Comparison of ENCODE assay signal across 19 cellular contexts in the genomic region with DNA sequence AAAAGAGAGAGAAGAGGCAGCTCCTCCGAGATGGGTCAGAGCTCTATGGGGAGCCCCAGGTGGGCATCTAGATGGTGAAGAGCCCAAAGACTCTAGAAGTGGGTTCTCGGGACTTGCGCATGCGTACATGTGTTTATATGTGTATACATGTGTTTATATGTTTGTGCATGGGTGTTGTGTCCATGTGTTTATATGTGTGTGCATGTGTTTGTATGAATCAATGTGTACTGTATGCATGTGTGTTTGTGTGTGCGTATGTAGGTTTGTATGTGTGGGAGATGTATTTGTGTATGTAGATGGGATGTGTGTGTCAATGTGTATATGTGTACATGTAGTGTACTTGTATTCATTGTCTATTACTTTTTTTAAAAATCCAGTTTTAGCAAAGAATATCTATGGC. TPM values are rescaled to one million over a fixed set of nuclear protein-coding genes. Genes with fewer than 3 reads are reported as not detected.
"Had no signal": no experiment of that assay in that cellular context is flagged by ENCODE, and none has a peak within 500 bp of the region (broad histone marks: within the 10 kb centered on the region; RNA-seq: fewer than 3 reads in every experiment).

No MANE protein-coding gene starts in this region.

- H3K27ac Mint-ChIP-seq: activated CD4-positive, alpha-beta memory T cell treated with anti-CD3 and anti-CD28 coated beads for 36 hours; activated CD8-positive, alpha-beta memory T cell treated with anti-CD3 and anti-CD28 coated beads, Interleukin-2, amount 10 ng/mL, durations not matched to agents 7 days and 5 days; activated naive CD4-positive, alpha-beta T cell treated with anti-CD3 and anti-CD28 coated beads, Interleukin-2, amount 10 ng/mL, durations not matched to agents 7 days and 5 days; activated T-helper 2 cell treated with anti-CD3 and anti-CD28 coated beads, Interferon-gamma antibody, Interleukin-2, Interleukin-4, amounts not matched to agents 10 μg/mL and 5 μg/mL and 100 μg/mL, durations not matched to agents 14 hours and 24 hours and 36 hours; neural progenitor cell; T-cell had no signal

- H3K36me3 ChIP-seq: neural progenitor cell, ovary, transverse colon had no signal

- H3K36me3 Mint-ChIP-seq: activated naive CD4-positive, alpha-beta T cell treated with anti-CD3 and anti-CD28 coated beads, Interleukin-2, amount 10 ng/mL, durations not matched to agents 7 days and 5 days; neural progenitor cell had no signal

- H3K4me1 Mint-ChIP-seq: activated naive CD4-positive, alpha-beta T cell treated with anti-CD3 and anti-CD28 coated beads, Interleukin-2, amount 10 ng/mL, durations not matched to agents 7 days and 5 days had no signal

- H3K27ac ChIP-seq: neural progenitor cell, ovary, skin epidermis, transverse colon had no signal

- H2AFZ ChIP-seq: neural progenitor cell had no signal

- H3K9me3 Mint-ChIP-seq: activated CD4-positive, alpha-beta memory T cell treated with anti-CD3 and anti-CD28 coated beads for 36 hours; activated naive CD4-positive, alpha-beta T cell treated with anti-CD3 and anti-CD28 coated beads, Interleukin-2, amount 10 ng/mL, durations not matched to agents 7 days and 5 days; activated T-helper 2 cell treated with anti-CD3 and anti-CD28 coated beads, Interferon-gamma antibody, Interleukin-2, Interleukin-4, amounts not matched to agents 10 μg/mL and 5 μg/mL and 100 μg/mL, durations not matched to agents 14 hours and 24 hours and 36 hours; neural progenitor cell; T-cell had no signal

- H3K9me3 ChIP-seq: ovary, transverse colon had no signal

- DNase-seq: activated CD4-positive, CD25-positive, alpha-beta regulatory T cell treated with anti-CD3 and anti-CD28 coated beads, Interleukin-2, amount 50 U/mL, for 72 hours; activated naive CD4-positive, alpha-beta T cell treated with anti-CD3 and anti-CD28 coated beads, Interleukin-2, amount 10 ng/mL, durations not matched to agents 7 days and 5 days; activated T-cell treated with anti-CD3 and anti-CD28 coated beads, Interleukin-2, amount 50 U/mL, for 1 hour; naive B cell; ovary; stimulated activated CD4-positive, alpha-beta T cell treated with anti-CD3 and anti-CD28 coated beads, Interleukin-4, amount 100 ng/mL, for 4 hours; stimulated activated CD8-positive, alpha-beta memory T cell treated with anti-CD3 and anti-CD28 coated beads, Interleukin-4, amount 100 ng/mL, for 48 hours; stimulated activated naive CD4-positive, alpha-beta T cell treated with Interleukin-2 at 50 U/mL for 16 hours; T-cell; T-helper 9 cell had no signal

- ATAC-seq: T-cell had no signal

- H3K27me3 ChIP-seq: ovary had no signal

- FAIRE-seq: islet of Langerhans had no signal

- H3K9ac ChIP-seq: neural progenitor cell had no signal

- H3K4me2 ChIP-seq: neural progenitor cell had no signal

- H3K4me3 Mint-ChIP-seq: activated CD4-positive, alpha-beta memory T cell treated with anti-CD3 and anti-CD28 coated beads for 36 hours; activated CD8-positive, alpha-beta memory T cell treated with anti-CD3 and anti-CD28 coated beads, Interleukin-2, amount 10 ng/mL, durations not matched to agents 7 days and 5 days; activated naive CD4-positive, alpha-beta T cell treated with anti-CD3 and anti-CD28 coated beads, Interleukin-2, amount 10 ng/mL, durations not matched to agents 7 days and 5 days; naive B cell; neural progenitor cell; T-cell had no signal

- H3K4me3 ChIP-seq: neural progenitor cell, ovary, skin epidermis, transverse colon had no signal

RNA-seq across cellular contexts. Expression of a gene that starts 29.5 kb away (rescaled TPM):
- total RNA-seq: activated CD4-positive, alpha-beta memory T cell treated with anti-CD3 and anti-CD28 coated beads for 36 hours; activated CD8-positive, alpha-beta memory T cell treated with anti-CD3 and anti-CD28 coated beads, Interleukin-2, amount 10 ng/mL, durations not matched to agents 7 days and 5 days; activated T-helper 2 cell treated with anti-CD3 and anti-CD28 coated beads, Interferon-gamma antibody, Interleukin-2, Interleukin-4, amounts not matched to agents 10 μg/mL and 5 μg/mL and 100 μg/mL, durations not matched to agents 14 hours and 24 hours and 36 hours; lung microvascular endothelial cell; mononuclear cell; ovary; T-cell; transverse colon had no signal
- polyA plus RNA-seq: ovary had no signal

RNA-seq across cellular contexts. Expression of a gene that starts 52.9 kb away (rescaled TPM):
- total RNA-seq: lung microvascular endothelial cell had no signal

RNA-seq across cellular contexts. Expression of a gene that starts 56.1 kb away (rescaled TPM):
- total RNA-seq: activated CD4-positive, alpha-beta memory T cell treated with anti-CD3 and anti-CD28 coated beads for 36 hours; activated CD8-positive, alpha-beta memory T cell treated with anti-CD3 and anti-CD28 coated beads, Interleukin-2, amount 10 ng/mL, durations not matched to agents 7 days and 5 days; activated T-helper 2 cell treated with anti-CD3 and anti-CD28 coated beads, Interferon-gamma antibody, Interleukin-2, Interleukin-4, amounts not matched to agents 10 μg/mL and 5 μg/mL and 100 μg/mL, durations not matched to agents 14 hours and 24 hours and 36 hours had no signal
